8 cellular contexts compared by ENCODE assay signal in genomic region chr3:67653425-67654098, GRCh38. TPM values are rescaled to one million over a fixed set of nuclear protein-coding genes. Genes with fewer than 3 reads are reported as not detected.
DNase-seq lines count a peak whose midpoint lies in the region; ATAC-seq and TF ChIP-seq lines count a peak whose summit lies in the region.

No MANE protein-coding gene starts in this region.

- DNase-seq in GM12864 (ENCODE audit: low read depth) (peak; percentile 24), HuH-7.5 (ENCODE audit: low spot score) (peak; percentile 8), adipocyte (ENCODE audit: low read depth) (peak; percentile 25), kidney epithelial cell (ENCODE audit: low read depth) (no peak), suprapubic skin (ENCODE audit: low spot score in 2 of 2) (no peak), GOT3 (lab: John Stamatoyannopoulos, UW) (no peak), head of caudate nucleus (no peak)

- H3K4me1 ChIP-seq in adipocyte (ENCODE audit: control insufficient read depth, insufficient read depth, low read length): peaks cover 18% of the 10 kb centered on the region
- H3K4me1 ChIP-seq in suprapubic skin: peaks cover 31% of the 10 kb centered on the region

- intact Hi-C loops in head of caudate nucleus (cut with DNase I): no loop called here

- H3K36me3 ChIP-seq in adipocyte (ENCODE audit: control insufficient read depth, insufficient read depth, low read length, severe bottlenecking): no peaks in the 10 kb centered on the region
- H3K36me3 ChIP-seq in kidney epithelial cell (ENCODE audit: control insufficient read depth, insufficient read depth, low read length): no peaks in the 10 kb centered on the region
- no peaks in the 10 kb centered on the region for H3K36me3 ChIP-seq in suprapubic skin

- no peak for TF ChIP-seq EP300 in suprapubic skin (IDR thresholded peaks at IDR 0.05)

- no peak for TF ChIP-seq POLR2A in suprapubic skin (IDR thresholded peaks at IDR 0.05)

- 17% methylated on average over 8 of the region's 8 CpGs for WGBS in suprapubic skin

- TF ChIP-seq CTCF in GM12864 (IDR thresholded peaks at IDR 0.05; ENCODE audit: low read depth, low read length, missing control alignments): no peak
- no peak for TF ChIP-seq CTCF in kidney epithelial cell (IDR thresholded peaks at IDR 0.05; ENCODE audit: insufficient read depth, low read length, poor library complexity, severe bottlenecking)
- TF ChIP-seq CTCF in suprapubic skin (IDR thresholded peaks at IDR 0.05): no peak

- H3K9ac ChIP-seq in adipocyte (ENCODE audit: low read length): peak overlapping the region; percentile 94

- no peaks in the 10 kb centered on the region for H3K27me3 ChIP-seq in adipocyte (replicated peaks; ENCODE audit: control insufficient read depth, insufficient read depth, low read length)
- no peaks in the 10 kb centered on the region for H3K27me3 ChIP-seq in kidney epithelial cell (ENCODE audit: control insufficient read depth, insufficient read depth, low read length)
- no peaks in the 10 kb centered on the region for H3K27me3 ChIP-seq in suprapubic skin

- H3K9me3 ChIP-seq in adipocyte (ENCODE audit: control insufficient read depth, low read length) (no peaks in the 10 kb centered on the region), suprapubic skin (no peaks in the 10 kb centered on the region)

- H3K4me3 ChIP-seq in GM12864 (ENCODE audit: low read depth, low read length) (peak overlapping the region; percentile 95), adipocyte (ENCODE audit: low read length) (peak overlapping the region; percentile 87), kidney epithelial cell (ENCODE audit: low read depth, low read length) (peak overlapping the region; percentile 71), suprapubic skin (peak overlapping the region; percentile 84)

- peak; percentile 28 for ATAC-seq in GM21576 (IDR thresholded peaks at IDR 0.05; ENCODE audit: unreplicated experiment)

- H3K27ac ChIP-seq in suprapubic skin: peak overlapping the region; percentile 92

RNA-seq across cellular contexts. Expression of gene SUCLG2, which starts 0.8 kb away (rescaled TPM):
- 38.1 TPM in 2 replicates for total RNA-seq in kidney epithelial cell
- total RNA-seq in suprapubic skin: 10 to 100 TPM; 29.5 to 40.2 (median 35.7) TPM

Comparison
In these comparisons a context has a peak if more than half of its experiments do, and no peak if none do; other contexts are left out.
1. DNase-seq: peak in GM12864 (single experiment), HuH-7.5 (single experiment) and adipocyte (single experiment); none in kidney epithelial cell (single experiment), suprapubic skin (0 of 2), GOT3 (single experiment) and head of caudate nucleus (0 of 42).
2. Peak in every context shown above with its lines, with median percentiles within 50 percentile points of each other: H3K4me3 ChIP-seq.